ENCODE assay signal across 8 cellular contexts in genomic region chr11:2420502-2421225, GRCh38. TPM values are rescaled to one million over a fixed set of nuclear protein-coding genes. Genes with fewer than 3 reads are reported as not detected.
A peak's percentile ranks its signal among the peaks of the same experiment; 100 is the strongest.
DNase-seq lines count a peak whose midpoint lies in the region; ATAC-seq lines count a peak whose summit lies in the region.

No MANE protein-coding gene starts in this region.

- H3K36me3 Mint-ChIP-seq in central memory CD8-positive, alpha-beta T cell (ENCODE audit: insufficient read depth) = no peaks in the 10 kb centered on the region

- ATAC-seq in HG02642 (IDR thresholded peaks at IDR 0.05; ENCODE audit: poor library complexity, unreplicated experiment) (peak; percentile 65), left colon (peak; percentile 87), HG03378 (IDR thresholded peaks at IDR 0.05; ENCODE audit: unreplicated experiment) (no peak)
- peak; percentile 92 for ATAC-seq in central memory CD8-positive, alpha-beta T cell (replicated peaks; ENCODE audit: extremely low read depth, poor library complexity, severe bottlenecking)

- no peak overlapping the region for H3K27ac Mint-ChIP-seq in central memory CD8-positive, alpha-beta T cell (ENCODE audit: low read depth)

- H3K4me3 Mint-ChIP-seq in central memory CD8-positive, alpha-beta T cell = no peak overlapping the region

- intact Hi-C loops in left colon (cut with DNase I, micrococcal nuclease) = loop anchor here (5.0 to 10.0 kb wide), 4 partner anchors 113 to 474 kb away; partner anchors contain the start of genes C11orf21 (in 1 of the 2) and TSPAN32 (in 1 of the 2)

- H3K4me1 Mint-ChIP-seq in central memory CD8-positive, alpha-beta T cell = no peaks in the 10 kb centered on the region

- DNase-seq in D341Med (ENCODE audit: low spot score) (peak; percentile 93), NCI-H2227 treated with DMSO at 0.1 percent for 48 hours (lab: John Stamatoyannopoulos, UW) (peak; percentile 89), left colon (peak in 1 of 2 donors; percentile 82)
- DNase-seq in activated CD4-positive, CD25-positive, alpha-beta regulatory T cell treated with anti-CD3 and anti-CD28 coated beads, Interleukin-2, amount 50 U/mL, for 72 hours = peak; percentile 80
- peak; percentile 47 to 63 for DNase-seq in central memory CD8-positive, alpha-beta T cell (ENCODE audit: low spot score in 2 of 2)
- DNase-seq in stimulated activated CD4-positive, alpha-beta T cell treated with anti-CD3 and anti-CD28 coated beads, Interleukin-1b, Interleukin-23, amount 100 ng/mL, for 48 hours = peak; percentile 63

- no peaks in the 10 kb centered on the region for H3K27me3 Mint-ChIP-seq in central memory CD8-positive, alpha-beta T cell

- H3K9me3 Mint-ChIP-seq in central memory CD8-positive, alpha-beta T cell = no peaks in the 10 kb centered on the region

RNA-seq across cellular contexts. Expression of gene TSSC4, which starts 20.1 kb away (rescaled TPM):
- total RNA-seq in left colon = 10 to 100 TPM; 39.9 to 40.4 TPM

RNA-seq across cellular contexts. Expression of gene TRPM5, which starts 23.6 kb away (rescaled TPM):
- total RNA-seq in left colon = 1 to 10 TPM; 2.0 to 3.8 TPM

RNA-seq across cellular contexts. Expression of gene KCNQ1, which starts 24.1 kb away (rescaled TPM):
- total RNA-seq in left colon = 10 to 100 TPM; 42.8 to 56.8 TPM

RNA-seq across cellular contexts. Expression of gene CD81, which starts 43.6 kb away (rescaled TPM):
- total RNA-seq in left colon = 100 to 1,000 TPM; 111 to 217 TPM
